Comparison of ENCODE assay signal across 8 cellular contexts in genomic region chr15:42704492-42704926, GRCh38. TPM values are rescaled to one million over a fixed set of nuclear protein-coding genes. Genes with fewer than 3 reads are reported as not detected.
DNase-seq lines count a peak whose midpoint lies in the region; ATAC-seq and TF ChIP-seq lines count a peak whose summit lies in the region.

No MANE protein-coding gene starts in this region.

- H4K20me1 ChIP-seq in GM23248 (ENCODE audit: insufficient read depth): no peaks in the 10 kb centered on the region

- H3K4me1 ChIP-seq in GM23248 (ENCODE audit: insufficient read depth) (no peaks in the 10 kb centered on the region), colonic mucosa (no peaks in the 10 kb centered on the region)

- H3F3A ChIP-seq in GM23248 (ENCODE audit: insufficient read depth): no peaks in the 10 kb centered on the region

- H3K27ac ChIP-seq in GM23248 (no peak overlapping the region), colonic mucosa (no peak overlapping the region)

- no peak overlapping the region for H3K9ac ChIP-seq in GM23248
- H3K9ac ChIP-seq in colonic mucosa (ENCODE audit: low read depth in 2 of 2, low read length in 2 of 2): no peak overlapping the region

- H3K36me3 ChIP-seq in GM23248 (ENCODE audit: low read depth): no peaks in the 10 kb centered on the region
- H3K36me3 ChIP-seq in colonic mucosa: no peaks in the 10 kb centered on the region

- DNase-seq in AG08396 (ENCODE audit: low spot score) (peak; percentile 78), GM23248 (peak; percentile 83), NCI-H460 (ENCODE audit: extremely low read depth, low read depth) (peak; percentile 74), colonic mucosa (peak; percentile 68), left lobe of liver (ENCODE audit: low spot score) (peak; percentile 69)
- DNase-seq in activated CD4-positive, alpha-beta T cell treated with anti-CD3 and anti-CD28 coated beads for 24 hours (ENCODE audit: low read depth in 2 of 2): peak; percentile 28 to 33
- peak; percentile 38 to 55 for DNase-seq in stimulated activated CD4-positive, alpha-beta T cell treated with anti-CD3 and anti-CD28 coated beads, Interleukin-4, amount 100 ng/mL, for 4 hours

- WGBS in GM23248 (ENCODE audit: low coverage in 1 of 2, low lambda C conversion rate in 2 of 2, missing lambda C conversion rate in 2 of 2), 2 experiments: 25 to 27% methylated on average over 4 of the region's 4 CpGs

- in situ Hi-C loops in GM23248 (cut with MboI): no loop called here

- peak; percentile 100 for ATAC-seq in left lobe of liver
- no peak for ATAC-seq in HG02610 (IDR thresholded peaks at IDR 0.05; ENCODE audit: unreplicated experiment)

- H3K27me3 ChIP-seq in GM23248 (replicated peaks; ENCODE audit: insufficient read depth) (no peaks in the 10 kb centered on the region), colonic mucosa (no peaks in the 10 kb centered on the region)

- H3K4me2 ChIP-seq in GM23248 (ENCODE audit: unreplicated experiment): no peak overlapping the region

- H3K9me3 ChIP-seq in GM23248 (ENCODE audit: low read depth) (no peaks in the 10 kb centered on the region), colonic mucosa (no peaks in the 10 kb centered on the region)

- H3K9me2 ChIP-seq in GM23248 (ENCODE audit: insufficient read depth): no peaks in the 10 kb centered on the region

- H3K79me2 ChIP-seq in GM23248 (ENCODE audit: insufficient read depth): no peaks in the 10 kb centered on the region

- H2AFZ ChIP-seq in GM23248: no peak overlapping the region

- TF ChIP-seq CTCF in colonic mucosa (IDR thresholded peaks at IDR 0.05): peak; percentile 69

- no peak overlapping the region for H3K4me3 ChIP-seq in GM23248
- H3K4me3 ChIP-seq in colonic mucosa: no peak overlapping the region

- intact Hi-C loops in colonic mucosa (cut with DNase I): loop anchor here (2.0 kb wide), 1 partner anchor 222 kb away; no protein-coding TSS in a partner anchor

RNA-seq across cellular contexts. Expression of gene CDAN1, which starts 32.4 kb away (rescaled TPM):
- total RNA-seq in GM23248 (2014; rRNA removed; shearing (Covaris generic)): 13.0 and 17.8 TPM in 2 replicates
- polyA plus RNA-seq in GM23248 (2016; fragmentation: Nextera tagmentation; extraction: Ambion mirVana): 4.2 and 5.3 TPM in 2 replicates
- total RNA-seq in NCI-H460 (2014; rRNA removed; shearing (Covaris generic)): 10.6 and 11.1 TPM in 2 replicates
- polyA plus RNA-seq in NCI-H460 (2014; cell fraction: nucleus; rRNA removed): 42.1 and 44.4 TPM in 2 replicates
- total RNA-seq in colonic mucosa: 10 to 100 TPM; 11.0 to 31.6 TPM
- 10.1 TPM for total RNA-seq in left lobe of liver

Comparison
In these comparisons a context has a peak if more than half of its experiments do, and no peak if none do; other contexts are left out.
1. DNase-seq: peak in every context shown above with its lines; median percentile 83 in GM23248; 78 in AG08396; 74 in NCI-H460; 69 in left lobe of liver; 68 in colonic mucosa; 46 in stimulated activated CD4-positive, alpha-beta T cell treated with anti-CD3 and anti-CD28 coated beads, Interleukin-4, amount 100 ng/mL, for 4 hours; 30 in activated CD4-positive, alpha-beta T cell treated with anti-CD3 and anti-CD28 coated beads for 24 hours.